In genomic region chr19:44025217-44025936, GRCh38 we compare ENCODE assay signal across 1 cellular context.
TF ChIP-seq lines count a peak whose summit lies in the region.

Gene ZNF222 (plus strand): TSS chr19:44025379. CDS start chr19:44025437, 58 bp downstream.

TF ChIP-seq in HEK293, 187 proteins besides CTCF, POLR2A, EP300 and RAD21 (continued from another document):
- TF ChIP-seq TSHZ1 (tag by site-specific recombination; IDR thresholded peaks at IDR 0.05; ENCODE audit: borderline replicate concordance) (peak; percentile 36; the same call in 1 of the 2 replicates), ZXDB (tag by site-specific recombination; IDR thresholded peaks at IDR 0.05) (peak; percentile 92; the same call in 1 of the 2 replicates), ZNF280C (tag by site-specific recombination; IDR thresholded peaks at IDR 0.05) (no peak), ZNF324 (tag by site-specific recombination; IDR thresholded peaks at IDR 0.05) (0 out of 2 replicates have a peak, but pooled peaks have one; percentile 18), ZNF335 (tag by site-specific recombination; conservative IDR thresholded peaks at IDR 0.05) (peak; percentile 99), ZNF704 (tag by site-specific recombination; IDR thresholded peaks at IDR 0.05) (no peak), ZNF654 (tag by site-specific recombination; IDR thresholded peaks at IDR 0.05; ENCODE audit: low read depth) (peak; percentile 2; the same call in 1 of the 2 replicates), ZNF76 (tag by site-specific recombination; IDR thresholded peaks at IDR 0.05; ENCODE audit: borderline replicate concordance, low read depth) (peak; percentile 94), ZNF830 (tag by site-specific recombination; IDR thresholded peaks at IDR 0.05; ENCODE audit: low read depth) (no peak), ZNF223 (tag by site-specific recombination; IDR thresholded peaks at IDR 0.05) (0 out of 2 replicates have a peak, but pooled peaks have one; percentile 40), ZNF561 (tag by site-specific recombination; IDR thresholded peaks at IDR 0.05; ENCODE audit: borderline replicate concordance) (0 out of 2 replicates have a peak, but pooled peaks have one; percentile 66), KLF7 (tag by site-specific recombination; IDR thresholded peaks at IDR 0.05; ENCODE audit: borderline replicate concordance) (no peak), REST (tag by site-specific recombination; IDR thresholded peaks at IDR 0.05) (peak; percentile 49; the same call in 1 of the 2 replicates), ZNF266 (tag by site-specific recombination; IDR thresholded peaks at IDR 0.05; ENCODE audit: low read depth) (no peak), ZNF24 (tag by site-specific recombination; IDR thresholded peaks at IDR 0.05) (0 out of 2 replicates have a peak, but pooled peaks have one; percentile 59), ZNF362 (tag by site-specific recombination; IDR thresholded peaks at IDR 0.05) (no peak), KLF16 (tag by site-specific recombination; IDR thresholded peaks at IDR 0.05) (peak; percentile 83; the same call in 1 of the 2 replicates), ZNF777 (tag by site-specific recombination; IDR thresholded peaks at IDR 0.05; ENCODE audit: borderline replicate concordance) (peak; percentile 76; the same call in 1 of the 2 replicates), WT1 (tag by site-specific recombination; IDR thresholded peaks at IDR 0.05) (peak; percentile 71), ZNF747 (tag by site-specific recombination; IDR thresholded peaks at IDR 0.05) (no peak), ZNF629 (tag by site-specific recombination; IDR thresholded peaks at IDR 0.05) (peak; percentile 100), PRDM10 (tag by site-specific recombination; IDR thresholded peaks at IDR 0.05) (peak; percentile 18; the same call in 1 of the 2 replicates), ZFHX2 (tag by site-specific recombination; conservative IDR thresholded peaks at IDR 0.05) (peak; percentile 37; the same call in 1 of the 2 replicates), ZNF341 (tag by site-specific recombination; IDR thresholded peaks at IDR 0.05; ENCODE audit: low read depth) (peak; percentile 73), BCL11A (tag by site-specific recombination; IDR thresholded peaks at IDR 0.05; ENCODE audit: low read depth) (peak; percentile 69; the same call in 1 of the 2 replicates), ZNF624 (tag by site-specific recombination; IDR thresholded peaks at IDR 0.05) (no peak), ZNF664 (tag by site-specific recombination; IDR thresholded peaks at IDR 0.05) (no peak)
